In genomic region chr3:45938858-45939257, GRCh38 we compare ENCODE assay signal across 9 cellular contexts. TPM values are rescaled to one million over a fixed set of nuclear protein-coding genes. Genes with fewer than 3 reads are reported as not detected.
A peak's percentile ranks its signal among the peaks of the same experiment; 100 is the strongest.
DNase-seq lines count a peak whose midpoint lies in the region; ATAC-seq, FAIRE-seq and TF ChIP-seq lines count a peak whose summit lies in the region.
"Had no signal": no experiment of that assay in that cellular context is flagged by ENCODE, and none has a peak within 500 bp of the region (broad histone marks: within the 10 kb centered on the region; RNA-seq: fewer than 3 reads in every experiment).

No MANE protein-coding gene starts in this region.

- no peak overlapping the region for H3K56ac ChIP-seq in H1 (replicated peaks; ENCODE audit: insufficient read length, low read depth, low read length)

- no peak overlapping the region for H2BK20ac ChIP-seq in H1 (ENCODE audit: low read length)

- H2BK15ac ChIP-seq in H1 (ENCODE audit: low read length) (no peak overlapping the region), mesenchymal stem cell (ENCODE audit: low read depth, poor library complexity, severe bottlenecking) (no peak overlapping the region)

- H3K36me3 ChIP-seq in H1 (ENCODE audit: control insufficient read depth in 2 of 4, insufficient read depth in 4 of 4, low read length in 3 of 4) (peaks cover 0 to 13% (median 4%) of the 10 kb centered on the region in 4 experiments; a peak in 4 of 8 replicates), mesenchymal stem cell (ENCODE audit: control insufficient read depth in 1 of 2, insufficient read depth in 2 of 2, low read depth in 1 of 2, low read length in 2 of 2) (peaks cover 30 to 44% of the 10 kb centered on the region in 2 experiments)

- H4K20me1 ChIP-seq in H1 (replicated peaks in 1 of 2; ENCODE audit: control insufficient read depth in 1 of 2, insufficient read depth in 2 of 2, low read length in 2 of 2), result peaks cover 1 to 2% of the 10 kb centered on the region in 2 experiments

- POLR2A ChIA-PET in H1 (lab: Charles Lee; ENCODE audit: partially characterized antibody), result interaction anchor here (0.8 kb wide), 1 partner anchor 269 kb away, joined by 3 read pairs; the partner anchor contains the start of gene CCR1

- no peak overlapping the region for H3K9ac ChIP-seq in H1 (replicated peaks in 1 of 4; ENCODE audit: extremely low read depth in 1 of 4, low read depth in 3 of 4, low read length in 3 of 4)
- peak overlapping the region; percentile 15 for H3K9ac ChIP-seq in mesenchymal stem cell (ENCODE audit: low read length)

- H3K4me3 ChIP-seq in H1 (ENCODE audit: extremely low read depth in 1 of 4, insufficient read depth in 2 of 4, low read depth in 3 of 4, low read length in 4 of 4) (no peak overlapping the region), mesenchymal stem cell (ENCODE audit: insufficient read depth in 1 of 2, low read depth in 1 of 2, low read length in 2 of 2) (no peak overlapping the region)

- H3K4me2 ChIP-seq in H1 (ENCODE audit: insufficient read depth in 1 of 2, low read depth in 2 of 2, low read length in 2 of 2), result 0 out of 4 replicates have a peak overlapping the region, but pooled peaks of 1 of the 2 experiments have one; percentile 2
- no peak overlapping the region for H3K4me2 ChIP-seq in mesenchymal stem cell (ENCODE audit: low read length, poor library complexity, severe bottlenecking)

- no peak overlapping the region for H3K23ac ChIP-seq in H1 (ENCODE audit: insufficient read length)
- H3K23ac ChIP-seq in mesenchymal stem cell (ENCODE audit: low read length in 2 of 2), result no peak overlapping the region

- H2BK12ac ChIP-seq in H1 (ENCODE audit: low read depth, low read length), result no peak overlapping the region
- H2BK12ac ChIP-seq in mesenchymal stem cell (ENCODE audit: low read length in 2 of 2), result no peak overlapping the region

- peak; percentile 72 to 76 for TF ChIP-seq RAD21 in H1 (IDR thresholded peaks at IDR 0.05 in 1 of 2, conservative IDR thresholded peaks at IDR 0.05 in 1 of 2; ENCODE audit: low read depth in 2 of 2, low read length in 2 of 2)

- H3K18ac ChIP-seq in H1 (ENCODE audit: extremely low read depth, low read length), result no peak overlapping the region
- no peak overlapping the region for H3K18ac ChIP-seq in mesenchymal stem cell (ENCODE audit: low read depth in 1 of 2, low read length in 2 of 2)

- no peaks in the 10 kb centered on the region for H3K9me3 ChIP-seq in H1 (ENCODE audit: insufficient read depth in 2 of 2, low read depth in 1 of 2, low read length in 1 of 2)
- H3K9me3 ChIP-seq in mesenchymal stem cell (ENCODE audit: control insufficient read depth, low read length), result no peaks in the 10 kb centered on the region

- ATAC-seq in HG03442 (IDR thresholded peaks at IDR 0.05; ENCODE audit: unreplicated experiment), result no peak

- FAIRE-seq in H1 (lab: Jason Lieb, UNC), result peak; percentile 93

- peaks cover 0 to 2% (median under 1%) of the 10 kb centered on the region in 4 experiments; a peak in 2 of 7 replicates for H3K4me1 ChIP-seq in H1 (replicated peaks in 1 of 4; ENCODE audit: control insufficient read depth in 3 of 4, insufficient read depth in 4 of 4, low read length in 3 of 4)
- no peaks in the 10 kb centered on the region for H3K4me1 ChIP-seq in mesenchymal stem cell (ENCODE audit: control insufficient read depth, insufficient read depth, low read depth, low read length)

- H2BK120ac ChIP-seq in H1 (replicated peaks; ENCODE audit: low read depth, low read length) (no peak overlapping the region), mesenchymal stem cell (ENCODE audit: low read depth, low read length) (no peak overlapping the region)

- no peaks in the 10 kb centered on the region for H3K79me2 ChIP-seq in H1 (ENCODE audit: control insufficient read depth in 1 of 2, insufficient read depth in 2 of 2, low read length in 2 of 2)

- WGBS in H1 (ENCODE audit: extremely low coverage in 1 of 2, insufficient coverage in 1 of 2, insufficient read length in 1 of 2, insufficient replicate concordance in 2 of 2, low coverage in 1 of 2, low lambda C conversion rate in 2 of 2, missing lambda C conversion rate in 1 of 2), 2 experiments, result 44% methylated on average over 4 of the region's 4 CpGs; no CpG with 5 or more reads in 1 of the 2 experiments
- 36% methylated on average over 4 of the region's 4 CpGs for WGBS in mesenchymal stem cell

- H3K4ac ChIP-seq in H1 (replicated peaks; ENCODE audit: insufficient read length, low read depth, low read length), result no peak overlapping the region
- no peak overlapping the region for H3K4ac ChIP-seq in mesenchymal stem cell (ENCODE audit: low read depth in 1 of 2, low read length in 2 of 2)

- H2AFZ ChIP-seq in H1 (ENCODE audit: low read length), result no peak overlapping the region
- no peak overlapping the region for H2AFZ ChIP-seq in mesenchymal stem cell (ENCODE audit: low read depth, low read length)

- H3K27ac ChIP-seq in H1 (ENCODE audit: low read depth, low read length) (no peak overlapping the region), mesenchymal stem cell (ENCODE audit: low read length, poor library complexity, severe bottlenecking) (no peak overlapping the region)

- peak; percentile 42 to 98 (median 81) for TF ChIP-seq CTCF in H1 (IDR thresholded peaks at IDR 0.05; ENCODE audit: control extremely low read depth in 1 of 3, insufficient read depth in 1 of 3, low read depth in 1 of 3, low read length in 3 of 3)

- H3K27me3 ChIP-seq in H1 (replicated peaks in 1 of 4; ENCODE audit: control insufficient read depth in 3 of 4, extremely low read depth in 1 of 4, insufficient read depth in 3 of 4, low read length in 3 of 4) (no peaks in the 10 kb centered on the region), mesenchymal stem cell (ENCODE audit: control insufficient read depth in 1 of 2, insufficient read depth in 1 of 2, low read length in 2 of 2) (no peaks in the 10 kb centered on the region)

- no peaks in the 10 kb centered on the region for H3K23me2 ChIP-seq in H1 (ENCODE audit: low read depth, low read length)

- DNase-seq in EH (ENCODE audit: low read depth) (peak; percentile 90), HT1080 (ENCODE audit: low read depth) (peak; percentile 81), NOMO-1 (lab: John Stamatoyannopoulos, UW; ENCODE audit: unreplicated experiment in 2 of 2) (peak; percentile 44 to 86), H1 (ENCODE audit: low read depth in 1 of 2, low spot score in 2 of 2) (peak; percentile 56 to 86), mesenchymal stem cell (peak; percentile 86)
- peak; percentile 93 for DNase-seq in activated CD8-positive, alpha-beta memory T cell treated with anti-CD3 and anti-CD28 coated beads for 24 hours
- peak; percentile 55 to 82 for DNase-seq in stimulated activated CD8-positive, alpha-beta memory T cell treated with anti-CD3 and anti-CD28 coated beads, Interleukin-15, amount 100 ng/mL, for 4 hours (ENCODE audit: low read depth in 2 of 2)

- no peak overlapping the region for H4K5ac ChIP-seq in H1 (ENCODE audit: insufficient read length, low read depth, low read length)

- H2AK5ac ChIP-seq in H1 (ENCODE audit: low read depth, low read length) (no peak overlapping the region), mesenchymal stem cell (ENCODE audit: low read length, severe bottlenecking) (no peak overlapping the region)

- H4K91ac ChIP-seq in H1 (replicated peaks; ENCODE audit: insufficient read length, low read length), result no peak overlapping the region
- H4K91ac ChIP-seq in mesenchymal stem cell (ENCODE audit: low read length), result no peak overlapping the region

- H4K8ac ChIP-seq in H1 (ENCODE audit: extremely low read depth, insufficient read depth, low read length), result no peak overlapping the region
- H4K8ac ChIP-seq in mesenchymal stem cell (ENCODE audit: low read length), result no peak overlapping the region

- CTCF ChIA-PET in H1 (lab: Charles Lee; ENCODE audit: partially characterized antibody), result interaction anchor here (0.7 to 7.8 kb wide), 29 partner anchors 9 to 489 kb away, joined by 3 to 54 read pairs (median 4); partner anchors contain the start of gene CCR1

- H2BK5ac ChIP-seq in H1 (ENCODE audit: low read depth, low read length) (no peak overlapping the region), mesenchymal stem cell (ENCODE audit: low read depth, low read length, poor library complexity, severe bottlenecking) (no peak overlapping the region)

- no peak overlapping the region for H3K14ac ChIP-seq in H1 (ENCODE audit: insufficient read length)
- no peak overlapping the region for H3K14ac ChIP-seq in mesenchymal stem cell (ENCODE audit: low read length in 2 of 2)

- H3K79me1 ChIP-seq in H1 (ENCODE audit: low read depth, low read length), result no peaks in the 10 kb centered on the region
- no peaks in the 10 kb centered on the region for H3K79me1 ChIP-seq in mesenchymal stem cell (replicated peaks; ENCODE audit: low read length, poor library complexity, severe bottlenecking)

- TF ChIP-seq POLR2A in H1 (IDR thresholded peaks at IDR 0.05; ENCODE audit: control extremely low read depth in 1 of 2, low read depth in 2 of 2, low read length in 2 of 2), result no peak

- TF ChIP-seq EP300 in H1 (IDR thresholded peaks at IDR 0.05; ENCODE audit: borderline replicate concordance in 1 of 2, low read depth in 2 of 2, low read length in 2 of 2), result no peak

RNA-seq across cellular contexts. Expression of gene CXCR6, which starts 4.4 kb away (rescaled TPM):
- total RNA-seq in HT1080 (2014; rRNA removed; shearing (Covaris generic)), result not detected in 2 replicates
- not detected in 2 replicates for polyA plus RNA-seq in HT1080 (2015; cell fraction: cytosol; rRNA removed)
- not detected in 2 replicates for polyA plus RNA-seq in HT1080 (2015; cell fraction: nucleus; rRNA removed)
- not detected in 2 replicates for total RNA-seq in H1 (2021; fragmentation: NEBNext Ultra II Directional; extraction: Animal tissue kit (Norgen Biotek cat#: 25700))
- polyA plus RNA-seq in H1 (2011; rRNA removed), result not detected in 2 replicates
- not detected for polyA plus RNA-seq in H1 (2011; cell fraction: cytosol; rRNA removed)
- polyA plus RNA-seq in H1 (2011; cell fraction: nucleus; rRNA removed), result not detected
- polyA plus RNA-seq in H1 (2012, experiment 1 of 2), result 0.10 to 0.25 TPM (median 0.16 TPM) in 4 replicates
- polyA plus RNA-seq in H1 (2012, experiment 2 of 2), result not detected
- polyA plus RNA-seq in H1 (2013, experiment 1 of 2), result not detected
- polyA plus RNA-seq in H1 (2013, experiment 2 of 2), result not detected
- polyA minus RNA-seq in H1 (2011; rRNA and poly(A)+ RNA removed), result not detected in 2 replicates
- not detected for polyA minus RNA-seq in H1 (2011; cell fraction: cytosol; rRNA and poly(A)+ RNA removed)
- not detected for polyA minus RNA-seq in H1 (2011; cell fraction: nucleus; rRNA and poly(A)+ RNA removed)
- not detected for polyA plus RNA-seq in mesenchymal stem cell (2013, experiment 1 of 2)
- polyA plus RNA-seq in mesenchymal stem cell (2013, experiment 2 of 2), result not detected

RNA-seq across cellular contexts. Expression of gene CCR9, which starts 52.5 kb away (rescaled TPM):
- not detected in 2 replicates for total RNA-seq in HT1080 (2014; rRNA removed; shearing (Covaris generic))
- not detected in 2 replicates for polyA plus RNA-seq in HT1080 (2015; cell fraction: cytosol; rRNA removed)
- polyA plus RNA-seq in HT1080 (2015; cell fraction: nucleus; rRNA removed), result not detected in 2 replicates
- total RNA-seq in H1 (2021; fragmentation: NEBNext Ultra II Directional; extraction: Animal tissue kit (Norgen Biotek cat#: 25700)), result not detected in 2 replicates
- polyA plus RNA-seq in H1 (2011; rRNA removed), result not detected in 2 replicates
- polyA plus RNA-seq in H1 (2011; cell fraction: cytosol; rRNA removed), result not detected
- polyA plus RNA-seq in H1 (2011; cell fraction: nucleus; rRNA removed), result not detected
- polyA plus RNA-seq in H1 (2012, experiment 1 of 2), result not detected in 4 replicates
- not detected for polyA plus RNA-seq in H1 (2012, experiment 2 of 2)
- not detected for polyA plus RNA-seq in H1 (2013, experiment 1 of 2)
- polyA plus RNA-seq in H1 (2013, experiment 2 of 2), result not detected
- 0.25 and 0.29 TPM in 2 replicates for polyA minus RNA-seq in H1 (2011; rRNA and poly(A)+ RNA removed)
- polyA minus RNA-seq in H1 (2011; cell fraction: cytosol; rRNA and poly(A)+ RNA removed), result not detected
- not detected for polyA minus RNA-seq in H1 (2011; cell fraction: nucleus; rRNA and poly(A)+ RNA removed)
- polyA plus RNA-seq in mesenchymal stem cell (2013, experiment 1 of 2), result not detected
- not detected for polyA plus RNA-seq in mesenchymal stem cell (2013, experiment 2 of 2)
- polyA plus RNA-seq: esophagus had no signal

RNA-seq across cellular contexts. Expression of gene FYCO1, which starts 56.8 kb away (rescaled TPM):
- 7.9 and 10.3 TPM in 2 replicates for total RNA-seq in HT1080 (2014; rRNA removed; shearing (Covaris generic))
- polyA plus RNA-seq in HT1080 (2015; cell fraction: cytosol; rRNA removed), result 9.4 and 12.1 TPM in 2 replicates
- 23.0 and 23.2 TPM in 2 replicates for polyA plus RNA-seq in HT1080 (2015; cell fraction: nucleus; rRNA removed)
- total RNA-seq in H1 (2021; fragmentation: NEBNext Ultra II Directional; extraction: Animal tissue kit (Norgen Biotek cat#: 25700)), result 9.3 and 10.8 TPM in 2 replicates
- 4.8 and 6.7 TPM in 2 replicates for polyA plus RNA-seq in H1 (2011; rRNA removed)
- polyA plus RNA-seq in H1 (2011; cell fraction: cytosol; rRNA removed), result 5.4 TPM
- polyA plus RNA-seq in H1 (2011; cell fraction: nucleus; rRNA removed), result 16.2 TPM
- 5.2 to 6.1 TPM (median 5.7 TPM) in 4 replicates for polyA plus RNA-seq in H1 (2012, experiment 1 of 2)
- polyA plus RNA-seq in H1 (2012, experiment 2 of 2), result 1.4 TPM
- polyA plus RNA-seq in H1 (2013, experiment 1 of 2), result 5.1 TPM
- polyA plus RNA-seq in H1 (2013, experiment 2 of 2), result 6.2 TPM
- polyA minus RNA-seq in H1 (2011; rRNA and poly(A)+ RNA removed), result 18.5 and 27.0 TPM in 2 replicates
- 7.9 TPM for polyA minus RNA-seq in H1 (2011; cell fraction: cytosol; rRNA and poly(A)+ RNA removed)
- 22.1 TPM for polyA minus RNA-seq in H1 (2011; cell fraction: nucleus; rRNA and poly(A)+ RNA removed)
- polyA plus RNA-seq in mesenchymal stem cell (2013, experiment 1 of 2), result 20.3 TPM
- 19.9 TPM for polyA plus RNA-seq in mesenchymal stem cell (2013, experiment 2 of 2)
